Comparison of ENCODE assay signal across 8 cellular contexts in the genomic region with DNA sequence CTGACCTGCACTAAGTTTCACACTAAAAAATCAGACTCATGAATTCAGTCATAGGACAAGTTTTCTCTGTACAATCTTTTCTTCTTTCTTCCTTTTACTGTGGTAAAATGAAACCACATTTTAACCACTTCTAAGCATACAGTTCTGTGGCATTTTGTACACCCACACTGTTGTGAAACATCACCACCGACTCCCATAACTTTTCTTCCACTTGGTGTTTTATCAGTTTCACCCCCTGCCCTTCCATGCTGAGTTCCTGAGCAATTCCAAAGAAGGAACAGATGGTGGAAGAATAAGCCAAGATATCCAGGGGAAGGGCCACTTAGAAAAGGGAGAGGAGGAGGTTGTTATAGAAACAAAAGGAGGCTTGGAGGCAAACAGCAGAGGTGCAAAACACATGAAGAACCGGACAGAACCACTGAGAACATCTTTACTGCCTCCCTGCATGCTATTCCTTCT.
DNase-seq lines count a peak whose midpoint lies in the region; ATAC-seq lines count a peak whose summit lies in the region.

No MANE protein-coding gene starts in this region.

- H3K4me3 Mint-ChIP-seq in activated naive CD4-positive, alpha-beta T cell treated with anti-CD3 and anti-CD28 coated beads, Interleukin-2, amount 50 U/mL, for 24 hours: no peak overlapping the region

- H3K36me3 Mint-ChIP-seq in activated naive CD4-positive, alpha-beta T cell treated with anti-CD3 and anti-CD28 coated beads, Interleukin-2, amount 50 U/mL, for 24 hours: peaks cover 35% of the 10 kb centered on the region

- ATAC-seq in HG02642 (IDR thresholded peaks at IDR 0.05; ENCODE audit: poor library complexity, unreplicated experiment): peak; percentile 85

- no peaks in the 10 kb centered on the region for H3K9me3 Mint-ChIP-seq in activated naive CD4-positive, alpha-beta T cell treated with anti-CD3 and anti-CD28 coated beads, Interleukin-2, amount 50 U/mL, for 24 hours

- intact Hi-C loops in posterior cingulate gyrus (cut with DNase I): no loop called here

- H3K4me1 Mint-ChIP-seq in activated naive CD4-positive, alpha-beta T cell treated with anti-CD3 and anti-CD28 coated beads, Interleukin-2, amount 50 U/mL, for 24 hours: peaks cover 20% of the 10 kb centered on the region

- peak overlapping the region; percentile 56 for H3K27ac Mint-ChIP-seq in activated naive CD4-positive, alpha-beta T cell treated with anti-CD3 and anti-CD28 coated beads, Interleukin-2, amount 50 U/mL, for 24 hours

- no peak for DNase-seq in activated naive CD4-positive, alpha-beta T cell (lab: John Stamatoyannopoulos, UW)
- peak; percentile 5 for DNase-seq in NOMO-1 treated with dmso at 0.1 percent for 144 hours (lab: John Stamatoyannopoulos, UW; ENCODE audit: unreplicated experiment)
- peak; percentile 36 for DNase-seq in left kidney (ENCODE audit: low read depth, low spot score)
- DNase-seq in posterior cingulate gyrus: no peak
- DNase-seq in NCI-H1694 (lab: John Stamatoyannopoulos, UW): no peak
- no peak for DNase-seq in NCI-H1436 (lab: John Stamatoyannopoulos, UW)

- H3K27me3 Mint-ChIP-seq in activated naive CD4-positive, alpha-beta T cell treated with anti-CD3 and anti-CD28 coated beads, Interleukin-2, amount 50 U/mL, for 24 hours: peaks cover 4% of the 10 kb centered on the region

Comparison
In these comparisons a context has a peak if more than half of its experiments do, and no peak if none do; other contexts are left out.
1. DNase-seq: peak in NOMO-1 treated with dmso at 0.1 percent for 144 hours (single experiment) and left kidney (single experiment); none in activated naive CD4-positive, alpha-beta T cell (0 of 4), posterior cingulate gyrus (0 of 10), NCI-H1694 (single experiment) and NCI-H1436 (single experiment).